Comparison of ENCODE assay signal across 20 cellular contexts in the genomic region with DNA sequence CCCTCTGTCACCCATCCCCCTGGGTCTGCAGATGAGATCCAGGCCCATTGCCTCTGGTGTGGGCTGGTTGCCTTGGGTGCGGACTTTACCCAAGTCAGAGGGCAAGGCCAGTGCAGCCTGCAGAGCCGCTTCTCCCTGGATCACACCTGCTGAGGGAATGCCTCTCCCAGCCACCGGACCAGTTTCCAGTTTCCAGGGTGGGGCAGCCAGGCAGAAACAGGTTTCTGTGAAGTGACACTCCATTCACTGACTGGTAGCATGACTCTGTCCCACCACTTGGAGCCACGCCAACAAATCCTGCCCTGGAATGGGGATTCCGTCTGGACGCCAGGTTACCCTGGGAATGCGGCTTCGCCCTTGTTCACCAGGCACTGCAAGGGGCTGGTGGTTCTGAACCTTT. TPM values are rescaled to one million over a fixed set of nuclear protein-coding genes. Genes with fewer than 3 reads are reported as not detected.
DNase-seq lines count a peak whose midpoint lies in the region; ATAC-seq and TF ChIP-seq lines count a peak whose summit lies in the region.
"Had no signal": no experiment of that assay in that cellular context is flagged by ENCODE, and none has a peak within 500 bp of the region (broad histone marks: within the 10 kb centered on the region; RNA-seq: fewer than 3 reads in every experiment).

No MANE protein-coding gene starts in this region.

- peaks cover 18% of the 10 kb centered on the region for H3K4me1 Mint-ChIP-seq in type B pancreatic cell (ENCODE audit: unreplicated experiment)
- H3K4me1 Mint-ChIP-seq: activated CD8-positive, alpha-beta memory T cell treated with anti-CD3 and anti-CD28 coated beads, Interleukin-2, amount 10 ng/mL, durations not matched to agents 7 days and 5 days; activated naive CD8-positive, alpha-beta T cell treated with anti-CD3 and anti-CD28 coated beads for 36 hours had no signal

- H3K36me3 ChIP-seq in adrenal gland (replicated peaks in 1 of 2) (no peaks in the 10 kb centered on the region), left lung (no peaks in the 10 kb centered on the region)
- H3K36me3 ChIP-seq: BLaER1 had no signal

- H3K4me1 ChIP-seq in adrenal gland (replicated peaks in 1 of 2) (peaks cover 10 to 14% of the 10 kb centered on the region in 2 donors), left lung (no peaks in the 10 kb centered on the region)
- H3K4me1 ChIP-seq: BLaER1 had no signal

- ATAC-seq in left lung = peak; percentile 95
- no peak for ATAC-seq in GM21360 (IDR thresholded peaks at IDR 0.05; ENCODE audit: unreplicated experiment)
- ATAC-seq: A549; activated CD8-positive, alpha-beta memory T cell treated with anti-CD3 and anti-CD28 coated beads, Interleukin-2, amount 10 ng/mL, durations not matched to agents 7 days and 5 days; effector memory CD8-positive, alpha-beta T cell; left ventricle myocardium superior had no signal

- WGBS in adrenal gland, 4 donors = 64 to 68% (median 66%) methylated on average over 7 to 8 of the region's 8 CpGs

- peak; percentile 2 for DNase-seq in NCI-H748 (lab: John Stamatoyannopoulos, UW; ENCODE audit: unreplicated experiment)
- DNase-seq in NCI-H748 treated with DMSO at 0.1 percent for 48 hours (lab: John Stamatoyannopoulos, UW) = no peak
- DNase-seq in adrenal gland = peak in 2 of 7 donors; percentile 32 to 50
- peak in 1 of 2 donors; percentile 66 for DNase-seq in left lung
- no peak for DNase-seq in type B pancreatic cell (ENCODE audit: extremely low spot score, unreplicated experiment)
- DNase-seq in AG08396 (ENCODE audit: low spot score) = no peak
- no peak for DNase-seq in inferior parietal cortex (ENCODE audit: extremely low spot score)
- DNase-seq: activated CD4-positive, alpha-beta T cell treated with anti-CD3 and anti-CD28 coated beads for 1 hour; activated CD8-positive, alpha-beta memory T cell treated with anti-CD3 and anti-CD28 coated beads, Interleukin-2, amount 10 ng/mL, durations not matched to agents 7 days and 5 days; activated naive CD8-positive, alpha-beta T cell treated with anti-CD3 and anti-CD28 coated beads for 36 hours; effector memory CD8-positive, alpha-beta T cell; left ventricle myocardium superior; NCI-H1436 treated with DMSO at 0.1 percent for 48 hours; occipital lobe; stimulated activated CD8-positive, alpha-beta memory T cell treated with anti-CD3 and anti-CD28 coated beads, Interleukin-4, amount 100 ng/mL, for 48 hours had no signal

- peak overlapping the region; percentile 96 for H3K27ac Mint-ChIP-seq in type B pancreatic cell
- H3K27ac Mint-ChIP-seq: activated CD8-positive, alpha-beta memory T cell treated with anti-CD3 and anti-CD28 coated beads, Interleukin-2, amount 10 ng/mL, durations not matched to agents 7 days and 5 days; activated naive CD8-positive, alpha-beta T cell treated with anti-CD3 and anti-CD28 coated beads for 36 hours; activated T-helper 1 cell treated with anti-CD3 and anti-CD28 coated beads, Interleukin-12 subunit alpha, Interleukin-12 subunit beta, Interleukin-2, Interleukin-4 antibody, amounts not matched to agents 30 ng/mL and 10 ng/mL and 1 ng/mL, durations not matched to agents 14 hours and 24 hours and 36 hours; effector memory CD8-positive, alpha-beta T cell had no signal

- no peak for TF ChIP-seq CTCF in adrenal gland (IDR thresholded peaks at IDR 0.05)
- no peak for TF ChIP-seq CTCF in left lung (IDR thresholded peaks at IDR 0.05)
- no peak for TF ChIP-seq CTCF in type B pancreatic cell (conservative IDR thresholded peaks at IDR 0.05)

- H3K27ac ChIP-seq in adrenal gland (peak overlapping the region in 3 of 5 donors; percentile 65 to 74 (median 68)), left lung (no peak overlapping the region)
- H3K27ac ChIP-seq: A549, BLaER1, RWPE1 had no signal

- peaks cover 4% of the 10 kb centered on the region for H3K9me3 Mint-ChIP-seq in type B pancreatic cell
- H3K9me3 Mint-ChIP-seq: activated naive CD8-positive, alpha-beta T cell treated with anti-CD3 and anti-CD28 coated beads for 36 hours; activated T-helper 1 cell treated with anti-CD3 and anti-CD28 coated beads, Interleukin-12 subunit alpha, Interleukin-12 subunit beta, Interleukin-2, Interleukin-4 antibody, amounts not matched to agents 30 ng/mL and 10 ng/mL and 1 ng/mL, durations not matched to agents 14 hours and 24 hours and 36 hours; effector memory CD8-positive, alpha-beta T cell had no signal

- H3K4me3 ChIP-seq in adrenal gland = no peak overlapping the region
- no peak overlapping the region for H3K4me3 ChIP-seq in left lung
- H3K4me3 ChIP-seq: A549, BLaER1 had no signal

- H3K4me3 Mint-ChIP-seq in type B pancreatic cell = peak overlapping the region; percentile 35
- H3K4me3 Mint-ChIP-seq: activated CD8-positive, alpha-beta memory T cell treated with anti-CD3 and anti-CD28 coated beads, Interleukin-2, amount 10 ng/mL, durations not matched to agents 7 days and 5 days; activated naive CD8-positive, alpha-beta T cell treated with anti-CD3 and anti-CD28 coated beads for 36 hours; activated T-helper 1 cell treated with anti-CD3 and anti-CD28 coated beads, Interleukin-12 subunit alpha, Interleukin-12 subunit beta, Interleukin-2, Interleukin-4 antibody, amounts not matched to agents 30 ng/mL and 10 ng/mL and 1 ng/mL, durations not matched to agents 14 hours and 24 hours and 36 hours; effector memory CD8-positive, alpha-beta T cell had no signal

- H3K27me3 Mint-ChIP-seq in type B pancreatic cell = no peaks in the 10 kb centered on the region
- H3K27me3 Mint-ChIP-seq: activated naive CD8-positive, alpha-beta T cell treated with anti-CD3 and anti-CD28 coated beads for 36 hours had no signal

- no peak for TF ChIP-seq POLR2A in adrenal gland (IDR thresholded peaks at IDR 0.05)

- intact Hi-C loops in adrenal gland (cut with DNase I) (no loop called here), left lung (cut with DNase I) (no loop called here)

- H3K9me3 ChIP-seq in adrenal gland (replicated peaks in 1 of 3) = no peaks in the 10 kb centered on the region
- no peaks in the 10 kb centered on the region for H3K9me3 ChIP-seq in left lung
- H3K9me3 ChIP-seq: A549, BLaER1 had no signal

- peaks cover 3% of the 10 kb centered on the region for H3K36me3 Mint-ChIP-seq in type B pancreatic cell
- H3K36me3 Mint-ChIP-seq: activated CD8-positive, alpha-beta memory T cell treated with anti-CD3 and anti-CD28 coated beads, Interleukin-2, amount 10 ng/mL, durations not matched to agents 7 days and 5 days; activated naive CD8-positive, alpha-beta T cell treated with anti-CD3 and anti-CD28 coated beads for 36 hours had no signal

- H3K27me3 ChIP-seq in adrenal gland (no peaks in the 10 kb centered on the region), left lung (no peaks in the 10 kb centered on the region)
- H3K27me3 ChIP-seq: BLaER1 had no signal

RNA-seq across cellular contexts. Expression of a gene that starts 30.0 kb away (rescaled TPM):
- 10 to 100 TPM; 31.8 to 78.2 (median 51.7) TPM for total RNA-seq in adrenal gland
- polyA plus RNA-seq in adrenal gland = 10 to 100 TPM; 11.7 to 28.0 (median 13.6) TPM
- 10 to 100 TPM; 15.7 to 17.7 TPM for total RNA-seq in left lung
- 7.8 and 22.3 TPM in 2 replicates for total RNA-seq in type B pancreatic cell (ENCODE audit: low replicate concordance)
- total RNA-seq: activated CD8-positive, alpha-beta memory T cell treated with anti-CD3 and anti-CD28 coated beads, Interleukin-2, amount 10 ng/mL, durations not matched to agents 7 days and 5 days; activated T-helper 1 cell treated with anti-CD3 and anti-CD28 coated beads, Interleukin-12 subunit alpha, Interleukin-12 subunit beta, Interleukin-2, Interleukin-4 antibody, amounts not matched to agents 30 ng/mL and 10 ng/mL and 1 ng/mL, durations not matched to agents 14 hours and 24 hours and 36 hours had no signal

Comparison
In these comparisons a context has a peak if more than half of its experiments do, and no peak if none do; other contexts are left out.
1. H3K27ac ChIP-seq: peak in adrenal gland (3 of 5); none in left lung (0 of 2).